Comparison of ENCODE assay signal across 13 cellular contexts in the genomic region with DNA sequence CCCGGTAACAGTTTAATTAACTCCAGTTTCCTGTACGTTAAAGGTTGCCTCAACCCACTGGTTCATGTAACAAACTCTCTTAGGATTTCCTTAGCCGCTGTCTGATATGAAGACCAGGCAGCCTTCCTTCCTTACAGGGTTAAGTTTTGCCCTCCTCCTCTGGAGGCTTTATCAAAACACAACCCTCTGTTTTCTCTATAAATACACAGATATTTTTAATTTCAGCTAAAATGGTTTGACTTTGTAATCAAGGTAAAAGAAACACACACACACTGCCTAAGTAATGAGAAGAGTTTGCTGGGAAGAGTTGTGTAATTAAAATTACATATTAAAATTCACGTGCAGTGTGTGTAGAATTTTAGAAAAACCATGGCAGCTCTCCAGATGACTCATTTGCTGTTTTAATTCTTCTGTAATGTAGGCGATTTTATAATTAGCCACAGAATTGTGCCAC.
DNase-seq lines count a peak whose midpoint lies in the region; ATAC-seq, FAIRE-seq and TF ChIP-seq lines count a peak whose summit lies in the region.
"Had no signal": no experiment of that assay in that cellular context is flagged by ENCODE, and none has a peak within 500 bp of the region (broad histone marks: within the 10 kb centered on the region; RNA-seq: fewer than 3 reads in every experiment).

No MANE protein-coding gene starts in this region.

- peaks cover 33% of the 10 kb centered on the region for H3K4me1 Mint-ChIP-seq in neural progenitor cell

- no peaks in the 10 kb centered on the region for H3K9me2 ChIP-seq in MM.1S (replicated peaks; ENCODE audit: insufficient read depth, low read length)

- intact Hi-C loops in mucosa of descending colon (cut with DNase I, micrococcal nuclease) = no loop called here

- peaks cover 2% of the 10 kb centered on the region for H3K36me3 Mint-ChIP-seq in neural progenitor cell

- TF ChIP-seq CTCF in neural progenitor cell (IDR thresholded peaks at IDR 0.05) (no peak), mucosa of descending colon (IDR thresholded peaks at IDR 0.05) (no peak), MM.1S (IDR thresholded peaks at IDR 0.05; ENCODE audit: low read length) (no peak)

- H3K27ac ChIP-seq in neural progenitor cell (no peak overlapping the region), MM.1S (ENCODE audit: low read length) (no peak overlapping the region)
- H3K27ac ChIP-seq: parathyroid adenoma had no signal

- FAIRE-seq in endometrium (lab: Jason Lieb, UNC) = peak; percentile 48
- FAIRE-seq: K562 had no signal

- H3K4me3 ChIP-seq in neural progenitor cell = no peak overlapping the region
- no peak overlapping the region for H3K4me3 ChIP-seq in mucosa of descending colon
- no peak overlapping the region for H3K4me3 ChIP-seq in MM.1S (ENCODE audit: low read length)
- H3K4me3 ChIP-seq: K562 had no signal

- H3K4me1 ChIP-seq in neural progenitor cell (peaks cover 29% of the 10 kb centered on the region), mucosa of descending colon (ENCODE audit: low read depth) (no peaks in the 10 kb centered on the region), MM.1S (ENCODE audit: low read length) (no peaks in the 10 kb centered on the region)
- H3K4me1 ChIP-seq: parathyroid adenoma had no signal

- H3F3A ChIP-seq in neural progenitor cell (ENCODE audit: low read depth) (peaks cover 13% of the 10 kb centered on the region), MM.1S (ENCODE audit: insufficient read depth, low read length) (no peaks in the 10 kb centered on the region)

- H3K27me3 ChIP-seq in neural progenitor cell (no peaks in the 10 kb centered on the region), MM.1S (replicated peaks; ENCODE audit: insufficient read depth, low read length) (no peaks in the 10 kb centered on the region)

- H3K27ac Mint-ChIP-seq in neural progenitor cell = peak overlapping the region; percentile 89
- H3K27ac Mint-ChIP-seq: effector memory CD8-positive, alpha-beta T cell had no signal

- H3K79me2 ChIP-seq in neural progenitor cell (ENCODE audit: low read depth) (no peaks in the 10 kb centered on the region), MM.1S (ENCODE audit: low read length) (no peaks in the 10 kb centered on the region)
- H3K79me2 ChIP-seq: parathyroid adenoma had no signal

- peaks cover 2% of the 10 kb centered on the region for H3K9me3 Mint-ChIP-seq in neural progenitor cell

- no peak overlapping the region for H3K4me3 Mint-ChIP-seq in neural progenitor cell
- H3K4me3 Mint-ChIP-seq: effector memory CD8-positive, alpha-beta T cell had no signal

- peak; percentile 63 for DNase-seq in EH (ENCODE audit: low read depth)
- DNase-seq in NCI-H69 (lab: John Stamatoyannopoulos, UW) = peak; percentile 74
- no peak for DNase-seq in neural progenitor cell (ENCODE audit: low spot score)
- DNase-seq in mucosa of descending colon = no peak
- no peak for DNase-seq in MM.1S
- DNase-seq: activated CD4-positive, alpha-beta T cell treated with anti-CD3 and anti-CD28 coated beads, Interleukin-2, amount 50 U/mL, for 1 hour; activated naive CD4-positive, alpha-beta T cell treated with Interleukin-2 at 50 U/mL for 16 hours; effector memory CD8-positive, alpha-beta T cell; substantia nigra had no signal

- no peak for ATAC-seq in mucosa of descending colon
- no peak for ATAC-seq in GM21447 (IDR thresholded peaks at IDR 0.05; ENCODE audit: unreplicated experiment)
- ATAC-seq: effector memory CD8-positive, alpha-beta T cell; K562 had no signal

- H3K9ac ChIP-seq in neural progenitor cell (no peak overlapping the region), MM.1S (ENCODE audit: low read length) (no peak overlapping the region)
- H3K9ac ChIP-seq: parathyroid adenoma had no signal

- H4K20me1 ChIP-seq in neural progenitor cell (ENCODE audit: low read depth) = no peaks in the 10 kb centered on the region
- no peaks in the 10 kb centered on the region for H4K20me1 ChIP-seq in MM.1S (ENCODE audit: insufficient read depth, low read length)

- H2AFZ ChIP-seq in neural progenitor cell (replicated peaks) (no peak overlapping the region), MM.1S (ENCODE audit: low read length) (no peak overlapping the region)
- H2AFZ ChIP-seq: parathyroid adenoma had no signal

- no peaks in the 10 kb centered on the region for H3K9me3 ChIP-seq in neural progenitor cell (ENCODE audit: low read depth)
- H3K9me3 ChIP-seq in mucosa of descending colon = no peaks in the 10 kb centered on the region
- H3K9me3 ChIP-seq in MM.1S (replicated peaks; ENCODE audit: insufficient read depth, low read length) = no peaks in the 10 kb centered on the region

- H3K36me3 ChIP-seq in neural progenitor cell (no peaks in the 10 kb centered on the region), mucosa of descending colon (ENCODE audit: low read depth) (no peaks in the 10 kb centered on the region), MM.1S (replicated peaks; ENCODE audit: insufficient read depth, low read length) (no peaks in the 10 kb centered on the region)

- no peak overlapping the region for H3K4me2 ChIP-seq in neural progenitor cell
- no peak overlapping the region for H3K4me2 ChIP-seq in MM.1S (ENCODE audit: low read depth, low read length)

- H3K27me3 Mint-ChIP-seq in neural progenitor cell (ENCODE audit: insufficient read depth, low read depth) = peaks cover under 1% of the 10 kb centered on the region
- H3K27me3 Mint-ChIP-seq: effector memory CD8-positive, alpha-beta T cell had no signal

Comparison
In these comparisons a context has a peak if more than half of its experiments do, and no peak if none do; other contexts are left out.
1. DNase-seq: peak in EH (single experiment) and NCI-H69 (single experiment); none in neural progenitor cell (single experiment), mucosa of descending colon (0 of 3) and MM.1S (single experiment).